Comparison of ENCODE assay signal across 15 cellular contexts in the genomic region with DNA sequence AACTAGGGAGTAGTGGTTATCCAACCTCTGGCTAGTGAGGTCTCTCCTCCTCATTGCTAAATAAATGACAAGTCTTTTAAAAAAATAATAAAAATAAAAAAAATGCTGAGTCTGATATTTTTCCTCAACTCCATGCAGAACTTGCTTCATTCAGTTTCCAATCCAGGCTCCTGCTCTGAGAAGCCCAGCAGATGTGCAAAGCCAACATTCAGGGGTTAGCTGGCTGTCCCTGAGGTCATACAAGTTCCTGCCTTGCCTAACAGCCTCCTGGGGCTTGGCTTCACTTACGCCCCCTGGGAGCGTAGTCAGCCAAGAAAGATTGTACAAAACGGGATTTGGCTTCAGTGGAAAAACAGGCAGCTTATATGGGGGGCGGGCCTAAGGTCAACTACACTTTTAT. TPM values are rescaled to one million over a fixed set of nuclear protein-coding genes. Genes with fewer than 3 reads are reported as not detected.
DNase-seq lines count a peak whose midpoint lies in the region; ATAC-seq and TF ChIP-seq lines count a peak whose summit lies in the region.
"Had no signal": no experiment of that assay in that cellular context is flagged by ENCODE, and none has a peak within 500 bp of the region (broad histone marks: within the 10 kb centered on the region; RNA-seq: fewer than 3 reads in every experiment).

No MANE protein-coding gene starts in this region.

- no peak overlapping the region for H3K4me2 ChIP-seq in smooth muscle cell

- H3K36me3 ChIP-seq in ectodermal cell (ENCODE audit: control insufficient read depth, insufficient read depth, low read length) (no peaks in the 10 kb centered on the region), smooth muscle cell (ENCODE audit: low read depth) (peaks cover 29% of the 10 kb centered on the region)

- H4K20me1 ChIP-seq in smooth muscle cell (ENCODE audit: low read depth), result no peaks in the 10 kb centered on the region

- no peak overlapping the region for H3K9ac ChIP-seq in smooth muscle cell (ENCODE audit: low read depth)

- no peak for TF ChIP-seq CTCF in smooth muscle cell (IDR thresholded peaks at IDR 0.05; ENCODE audit: borderline replicate concordance, insufficient read depth, poor library complexity, severe bottlenecking)

- no peaks in the 10 kb centered on the region for H3K79me2 ChIP-seq in smooth muscle cell (ENCODE audit: low read depth)

- H3K27me3 ChIP-seq in ectodermal cell (ENCODE audit: control insufficient read depth, insufficient read depth, low read length, poor library complexity, severe bottlenecking), result no peaks in the 10 kb centered on the region
- no peaks in the 10 kb centered on the region for H3K27me3 ChIP-seq in smooth muscle cell (ENCODE audit: low read depth)
- H3K27me3 ChIP-seq: foreskin keratinocyte, spleen, testis had no signal

- no peak overlapping the region for H2AFZ ChIP-seq in smooth muscle cell (ENCODE audit: low read depth)

- H3K4me1 ChIP-seq in ectodermal cell (ENCODE audit: control insufficient read depth, insufficient read depth, low read length), result peaks cover 8% of the 10 kb centered on the region
- H3K4me1 ChIP-seq in smooth muscle cell (ENCODE audit: low read depth), result no peaks in the 10 kb centered on the region
- H3K4me1 ChIP-seq: foreskin keratinocyte had no signal

- H3K9me3 ChIP-seq in ectodermal cell (ENCODE audit: control insufficient read depth, low read length) (no peaks in the 10 kb centered on the region), smooth muscle cell (replicated peaks; ENCODE audit: low read depth) (no peaks in the 10 kb centered on the region)
- H3K9me3 ChIP-seq: spleen, testis had no signal

- DNase-seq in LHCN-M2 (ENCODE audit: low read depth), result peak; percentile 74
- peak; percentile 61 for DNase-seq in iris pigment epithelial cell (ENCODE audit: low read depth)
- DNase-seq in smooth muscle cell (lab: John Stamatoyannopoulos, UW; ENCODE audit: unreplicated experiment), result no peak
- no peak for DNase-seq in epidermal melanocyte (ENCODE audit: insufficient read length, low spot score)
- DNase-seq in NCI-H187 (lab: John Stamatoyannopoulos, UW), result no peak
- DNase-seq: CD8-positive, alpha-beta memory T cell; foreskin keratinocyte; naive thymus-derived CD8-positive, alpha-beta T cell; NCI-H1105; NCI-H510A treated with DMSO at 0.1 percent for 48 hours; spleen; testis had no signal

- 79 to 87% methylated on average over 4 of the region's 4 CpGs for WGBS in ectodermal cell, 2 experiments
- 52% methylated on average over 4 of the region's 4 CpGs for WGBS in smooth muscle cell (ENCODE audit: low lambda C conversion rate)

- no peak for ATAC-seq in GM19397 (IDR thresholded peaks at IDR 0.05; ENCODE audit: unreplicated experiment)
- no peak for ATAC-seq in GM19023 (IDR thresholded peaks at IDR 0.05; ENCODE audit: unreplicated experiment)
- ATAC-seq: foreskin keratinocyte; naive thymus-derived CD8-positive, alpha-beta T cell had no signal

- H3K4me3 ChIP-seq in ectodermal cell (ENCODE audit: insufficient read depth, low read depth, low read length) (no peak overlapping the region), smooth muscle cell (no peak overlapping the region)
- H3K4me3 ChIP-seq: spleen, testis had no signal

- H3K27ac ChIP-seq in ectodermal cell (ENCODE audit: insufficient read depth, low read depth, low read length, poor library complexity, severe bottlenecking) (peak overlapping the region; percentile 4), smooth muscle cell (ENCODE audit: low read depth) (peak overlapping the region; percentile 22)
- H3K27ac ChIP-seq: foreskin keratinocyte, spleen had no signal

- H3F3A ChIP-seq in smooth muscle cell (ENCODE audit: low read depth), result peaks cover 9% of the 10 kb centered on the region

RNA-seq across cellular contexts. Expression of gene RTRAF, which starts 23.3 kb away (rescaled TPM):
- total RNA-seq in LHCN-M2 (2014; rRNA removed) (60.4 and 80.8 TPM in 2 replicates), smooth muscle cell (143 and 163 TPM in 2 replicates)
- 219 TPM for polyA plus RNA-seq in LHCN-M2 (2012)
- 377 TPM for polyA plus RNA-seq in ectodermal cell (2013, experiment 1 of 4)
- 377 TPM for polyA plus RNA-seq in ectodermal cell (2013, experiment 2 of 4)
- 362 TPM for polyA plus RNA-seq in ectodermal cell (2013, experiment 3 of 4)
- polyA plus RNA-seq in ectodermal cell (2013, experiment 4 of 4), result 382 TPM
- polyA plus RNA-seq in smooth muscle cell, result 218 and 221 TPM in 2 replicates

RNA-seq across cellular contexts. Expression of gene NID2, which starts 56.2 kb away (rescaled TPM):
- 11.1 and 13.3 TPM in 2 replicates for total RNA-seq in LHCN-M2 (2014; rRNA removed)
- 39.7 TPM for polyA plus RNA-seq in LHCN-M2 (2012)
- 30.5 TPM for polyA plus RNA-seq in ectodermal cell (2013, experiment 1 of 4)
- polyA plus RNA-seq in ectodermal cell (2013, experiment 2 of 4), result 38.5 TPM
- 33.2 TPM for polyA plus RNA-seq in ectodermal cell (2013, experiment 3 of 4)
- 35.4 TPM for polyA plus RNA-seq in ectodermal cell (2013, experiment 4 of 4)
- 217 and 229 TPM in 2 replicates for total RNA-seq in smooth muscle cell
- 130 and 196 TPM in 2 replicates for polyA plus RNA-seq in smooth muscle cell
- total RNA-seq: CD8-positive, alpha-beta memory T cell; naive thymus-derived CD8-positive, alpha-beta T cell had no signal

Comparison
In these comparisons a context has a peak if more than half of its experiments do, and no peak if none do; other contexts are left out.
1. DNase-seq: peak in LHCN-M2 (single experiment) and iris pigment epithelial cell (single experiment); none in smooth muscle cell (single experiment), epidermal melanocyte (single experiment) and NCI-H187 (0 of 2).
2. RNA of gene NID2, which starts 56.2 kb away (total RNA-seq): 217 to 229 TPM in smooth muscle cell; 11.1 to 13.3 TPM in LHCN-M2; every median in the first group is over 10 times any median in the second.